ENCODE assay signal across 9 cellular contexts in genomic region chr4:112510468-112511293, GRCh38. TPM values are rescaled to one million over a fixed set of nuclear protein-coding genes. Genes with fewer than 3 reads are reported as not detected.
DNase-seq lines count a peak whose midpoint lies in the region; ATAC-seq, FAIRE-seq and TF ChIP-seq lines count a peak whose summit lies in the region.
"Had no signal": no experiment of that assay in that cellular context is flagged by ENCODE, and none has a peak within 500 bp of the region (broad histone marks: within the 10 kb centered on the region; RNA-seq: fewer than 3 reads in every experiment).

No MANE protein-coding gene starts in this region.

- H3K27me3 ChIP-seq in naive thymus-derived CD4-positive, alpha-beta T cell (ENCODE audit: control insufficient read depth in 2 of 2, insufficient read depth in 2 of 2, low read length in 2 of 2) = peaks cover 10 to 58% of the 10 kb centered on the region in 2 donors

- peaks cover 0 to 5% (median 4%) of the 10 kb centered on the region in 5 experiments for H3K9me3 Mint-ChIP-seq in brain
- H3K9me3 Mint-ChIP-seq in naive thymus-derived CD4-positive, alpha-beta T cell = peaks cover 0 to 26% (median 16%) of the 10 kb centered on the region in 11 donors

- no peaks in the 10 kb centered on the region for H3K9me3 ChIP-seq in naive thymus-derived CD4-positive, alpha-beta T cell (ENCODE audit: control insufficient read depth in 2 of 3, low read length in 3 of 3)

- peak overlapping the region; percentile 60 to 99 (median 83) for H3K27ac Mint-ChIP-seq in brain
- H3K27ac Mint-ChIP-seq in naive thymus-derived CD4-positive, alpha-beta T cell = peak overlapping the region in 3 of 9 donors; percentile 2 to 74 (median 50)

- H3K4me1 ChIP-seq in naive thymus-derived CD4-positive, alpha-beta T cell (ENCODE audit: control insufficient read depth in 2 of 2, insufficient read depth in 2 of 2, low read length in 2 of 2) = peaks cover 10 to 32% of the 10 kb centered on the region in 2 donors

- ATAC-seq in naive thymus-derived CD4-positive, alpha-beta T cell = no peak
- no peak for ATAC-seq in GM21619 (IDR thresholded peaks at IDR 0.05; ENCODE audit: unreplicated experiment)
- ATAC-seq in HG03571 (IDR thresholded peaks at IDR 0.05; ENCODE audit: unreplicated experiment) = no peak

- peak; percentile 21 for FAIRE-seq in GM12892 (lab: Jason Lieb, UNC)

- H3K36me3 Mint-ChIP-seq in brain = no peaks in the 10 kb centered on the region
- peaks cover 0 to 6% (median 0%) of the 10 kb centered on the region in 5 donors for H3K36me3 Mint-ChIP-seq in naive thymus-derived CD4-positive, alpha-beta T cell

- H3K27me3 Mint-ChIP-seq in brain = peaks cover 77% of the 10 kb centered on the region
- H3K27me3 Mint-ChIP-seq in naive thymus-derived CD4-positive, alpha-beta T cell = peaks cover 88 to 96% (median 90%) of the 10 kb centered on the region in 5 donors

- intact Hi-C loops in naive thymus-derived CD4-positive, alpha-beta T cell (cut with micrococcal nuclease) = loop anchor here in 1 of 2 donors (1.0 kb wide), 1 partner anchor 224 kb away; no protein-coding TSS in a partner anchor

- CTCF ChIA-PET in naive thymus-derived CD4-positive, alpha-beta T cell (lab: Charles Lee) = interaction anchor here (0.6 to 1.4 kb wide), 2 partner anchors 8 to 12 kb away, joined by 3 read pairs; no protein-coding TSS in a partner anchor

- no peaks in the 10 kb centered on the region for H3K36me3 ChIP-seq in naive thymus-derived CD4-positive, alpha-beta T cell (ENCODE audit: control insufficient read depth in 2 of 3, insufficient read depth in 3 of 3, low read length in 3 of 3)

- TF ChIP-seq POLR2A in GM12892 (IDR thresholded peaks at IDR 0.05; ENCODE audit: low read depth, low read length) = no peak

- no peak overlapping the region for H3K27ac ChIP-seq in naive thymus-derived CD4-positive, alpha-beta T cell (ENCODE audit: low read depth, low read length)

- peaks cover 60% of the 10 kb centered on the region for H3K4me1 Mint-ChIP-seq in brain
- peaks cover 26 to 50% (median 46%) of the 10 kb centered on the region in 7 donors for H3K4me1 Mint-ChIP-seq in naive thymus-derived CD4-positive, alpha-beta T cell

- TF ChIP-seq CTCF in AG10803 (conservative IDR thresholded peaks at IDR 0.05; ENCODE audit: low read length) (no peak), brain (conservative IDR thresholded peaks at IDR 0.05) (no peak)

- peak overlapping the region; percentile 44 for H3K4me3 ChIP-seq in AG10803 (ENCODE audit: low read length)
- H3K4me3 ChIP-seq in naive thymus-derived CD4-positive, alpha-beta T cell (ENCODE audit: low read length) = peak overlapping the region; percentile 21

- DNase-seq in AG10803 (ENCODE audit: low read depth) (no peak), GM12892 (ENCODE audit: insufficient read length) (no peak), dedifferentiated amniotic fluid mesenchymal stem cell (ENCODE audit: extremely low spot score) (no peak), GOT3 (lab: John Stamatoyannopoulos, UW) (no peak)
- DNase-seq in naive thymus-derived CD4-positive, alpha-beta T cell = no peak
- DNase-seq: stimulated activated CD4-positive, alpha-beta T cell treated with anti-CD3 and anti-CD28 coated beads, Interleukin-2, amount 100 ng/mL, for 48 hours had no signal

- POLR2A ChIA-PET in naive thymus-derived CD4-positive, alpha-beta T cell (lab: Charles Lee) = interaction anchor here (1.4 kb wide), 1 partner anchor 11 kb away, joined by 3 read pairs; no protein-coding TSS in a partner anchor

- H3K4me3 Mint-ChIP-seq in brain = peak overlapping the region; percentile 76 to 96 (median 89)
- peak overlapping the region; percentile 49 to 83 (median 68) for H3K4me3 Mint-ChIP-seq in naive thymus-derived CD4-positive, alpha-beta T cell

RNA-seq across cellular contexts. Expression of gene NEUROG2, which starts 5.3 kb away (rescaled TPM):
- 1.5 TPM for polyA plus RNA-seq in GM12892 (2012; ENCODE audit: missing spikeins)
- polyA plus RNA-seq in brain (ENCODE audit: insufficient read depth, low read depth, low replicate concordance) = 0.19 TPM
- under 1 TPM in 1 of 5 experiments, not detected in 4; 0.10 TPM for total RNA-seq in naive thymus-derived CD4-positive, alpha-beta T cell
- not detected for polyA plus RNA-seq in naive thymus-derived CD4-positive, alpha-beta T cell
